ENCODE assay signal across 9 cellular contexts in genomic region chr15:25860885-25861866, GRCh38. TPM values are rescaled to one million over a fixed set of nuclear protein-coding genes. Genes with fewer than 3 reads are reported as not detected.
DNase-seq lines count a peak whose midpoint lies in the region; ATAC-seq and TF ChIP-seq lines count a peak whose summit lies in the region.
"Had no signal": no experiment of that assay in that cellular context is flagged by ENCODE, and none has a peak within 500 bp of the region (broad histone marks: within the 10 kb centered on the region; RNA-seq: fewer than 3 reads in every experiment).

No MANE protein-coding gene starts in this region.

- H3K4me1 Mint-ChIP-seq in activated CD4-positive, alpha-beta memory T cell treated with anti-CD3 and anti-CD28 coated beads for 36 hours (ENCODE audit: low read depth), result peaks cover 49% of the 10 kb centered on the region
- no peaks in the 10 kb centered on the region for H3K4me1 Mint-ChIP-seq in glutamatergic neuron (ENCODE audit: low read depth, unreplicated experiment)
- peaks cover 22 to 35% of the 10 kb centered on the region in 2 donors for H3K4me1 Mint-ChIP-seq in stimulated activated naive B cell treated with anti-CD40 and anti-IgM and Interleukin-4, amounts not matched to agents 10 μg/mL and 1 μg/mL and 100 μg/mL, for 72 hours

- CTCF ChIA-PET in activated CD4-positive, alpha-beta memory T cell treated with anti-CD3 and anti-CD28 coated beads for 36 hours (lab: Charles Lee), result interaction anchor here (1.0 to 2.1 kb wide), 6 partner anchors 7 to 78 kb away, joined by 3 to 8 read pairs (median 6); no protein-coding TSS in a partner anchor

- H3K9me3 Mint-ChIP-seq in activated CD4-positive, alpha-beta memory T cell treated with anti-CD3 and anti-CD28 coated beads for 36 hours, result no peaks in the 10 kb centered on the region
- peaks cover 18% of the 10 kb centered on the region for H3K9me3 Mint-ChIP-seq in glutamatergic neuron (ENCODE audit: unreplicated experiment)
- no peaks in the 10 kb centered on the region for H3K9me3 Mint-ChIP-seq in stimulated activated naive B cell treated with anti-CD40 and anti-IgM and Interleukin-4, amounts not matched to agents 10 μg/mL and 1 μg/mL and 100 μg/mL, for 72 hours

- peak overlapping the region; percentile 86 for H3K27ac Mint-ChIP-seq in activated CD4-positive, alpha-beta memory T cell treated with anti-CD3 and anti-CD28 coated beads for 36 hours
- no peak overlapping the region for H3K27ac Mint-ChIP-seq in glutamatergic neuron (ENCODE audit: unreplicated experiment)
- H3K27ac Mint-ChIP-seq in stimulated activated naive B cell treated with anti-CD40 and anti-IgM and Interleukin-4, amounts not matched to agents 10 μg/mL and 1 μg/mL and 100 μg/mL, for 72 hours, result no peak overlapping the region

- peaks cover 24% of the 10 kb centered on the region for H3K36me3 Mint-ChIP-seq in activated CD4-positive, alpha-beta memory T cell treated with anti-CD3 and anti-CD28 coated beads for 36 hours
- H3K36me3 Mint-ChIP-seq in glutamatergic neuron (ENCODE audit: unreplicated experiment), result no peaks in the 10 kb centered on the region
- H3K36me3 Mint-ChIP-seq in stimulated activated naive B cell treated with anti-CD40 and anti-IgM and Interleukin-4, amounts not matched to agents 10 μg/mL and 1 μg/mL and 100 μg/mL, for 72 hours, result no peaks in the 10 kb centered on the region

- POLR2A ChIA-PET in activated CD4-positive, alpha-beta memory T cell treated with anti-CD3 and anti-CD28 coated beads for 36 hours (lab: Charles Lee), result interaction anchor here (0.7 to 2.0 kb wide), 4 partner anchors 10 to 13 kb away, joined by 3 to 11 read pairs (median 4); no protein-coding TSS in a partner anchor

- H3K27me3 Mint-ChIP-seq in activated CD4-positive, alpha-beta memory T cell treated with anti-CD3 and anti-CD28 coated beads for 36 hours, result no peaks in the 10 kb centered on the region
- peaks cover 27% of the 10 kb centered on the region for H3K27me3 Mint-ChIP-seq in glutamatergic neuron (ENCODE audit: unreplicated experiment)
- H3K27me3 Mint-ChIP-seq in stimulated activated naive B cell treated with anti-CD40 and anti-IgM and Interleukin-4, amounts not matched to agents 10 μg/mL and 1 μg/mL and 100 μg/mL, for 72 hours, result peaks cover 54 to 70% of the 10 kb centered on the region in 2 donors

- peak overlapping the region; percentile 64 for H3K4me3 ChIP-seq in HFF-Myc (replicated peaks; ENCODE audit: low read depth, low read length)

- intact Hi-C loops in activated CD4-positive, alpha-beta memory T cell treated with anti-CD3 and anti-CD28 coated beads for 36 hours (cut with micrococcal nuclease), result loop anchor here (1.0 to 10.0 kb wide), 4 partner anchors 46 to 424 kb away; partner anchors contain the start of gene UBE3A

- DNase-seq in HFF-Myc (ENCODE audit: extremely low read depth, low read depth) (no peak), glutamatergic neuron (no peak), iPS-NIHi7 (ENCODE audit: extremely low spot score) (no peak), iPS-NIHi11 (ENCODE audit: low spot score) (no peak), ecto neural progenitor cell (ENCODE audit: low spot score) (no peak)
- peak; percentile 49 for DNase-seq in activated CD4-positive, alpha-beta memory T cell treated with anti-CD3 and anti-CD28 coated beads for 36 hours
- DNase-seq in stimulated activated naive B cell treated with anti-CD40 and anti-IgM and Interleukin-4, amounts not matched to agents 10 μg/mL and 1 μg/mL and 100 μg/mL, for 72 hours, result no peak
- DNase-seq: NCI-H345, pancreas had no signal

- ATAC-seq in stimulated activated naive B cell treated with anti-CD40 and anti-IgM and Interleukin-4, amounts not matched to agents 10 μg/mL and 1 μg/mL and 100 μg/mL, for 72 hours (replicated peaks), result peak; percentile 48 to 51

- TF ChIP-seq CTCF in HFF-Myc (IDR thresholded peaks at IDR 0.05; ENCODE audit: low read depth, low read length, missing control alignments), result no peak
- no peak for TF ChIP-seq CTCF in glutamatergic neuron (IDR thresholded peaks at IDR 0.05; ENCODE audit: partially characterized antibody, unreplicated experiment)

- H3K4me3 Mint-ChIP-seq in activated CD4-positive, alpha-beta memory T cell treated with anti-CD3 and anti-CD28 coated beads for 36 hours, result peak overlapping the region; percentile 90
- H3K4me3 Mint-ChIP-seq in glutamatergic neuron (ENCODE audit: unreplicated experiment), result peak overlapping the region; percentile 6
- H3K4me3 Mint-ChIP-seq in stimulated activated naive B cell treated with anti-CD40 and anti-IgM and Interleukin-4, amounts not matched to agents 10 μg/mL and 1 μg/mL and 100 μg/mL, for 72 hours, result peak overlapping the region; percentile 76 to 80

RNA-seq across cellular contexts. Expression of gene ATP10A, which starts 2.0 kb away (rescaled TPM):
- total RNA-seq in activated CD4-positive, alpha-beta memory T cell treated with anti-CD3 and anti-CD28 coated beads for 36 hours, result 10 to 100 TPM; 15.9 to 17.2 TPM
- not detected for total RNA-seq in glutamatergic neuron (ENCODE audit: unreplicated experiment)

Comparison
In these comparisons a context has a peak if more than half of its experiments do, and no peak if none do; other contexts are left out.
1. H3K4me3 Mint-ChIP-seq: peak in every context shown above with its lines; median percentile 90 in activated CD4-positive, alpha-beta memory T cell treated with anti-CD3 and anti-CD28 coated beads for 36 hours; 78 in stimulated activated naive B cell treated with anti-CD40 and anti-IgM and Interleukin-4, amounts not matched to agents 10 μg/mL and 1 μg/mL and 100 μg/mL, for 72 hours; 6 in glutamatergic neuron.
2. RNA of gene ATP10A, which starts 2.0 kb away (total RNA-seq): 15.9 to 17.2 TPM in activated CD4-positive, alpha-beta memory T cell treated with anti-CD3 and anti-CD28 coated beads for 36 hours; not detected in glutamatergic neuron (single experiment); every median in the first group is over 10 times any median in the second.